In genomic region chr1:229019647-229020281, GRCh38 we compare ENCODE assay signal across 30 cellular contexts.
DNase-seq lines count a peak whose midpoint lies in the region; ATAC-seq, FAIRE-seq and TF ChIP-seq lines count a peak whose summit lies in the region.
"Had no signal": no experiment of that assay in that cellular context is flagged by ENCODE, and none has a peak within 500 bp of the region (broad histone marks: within the 10 kb centered on the region; RNA-seq: fewer than 3 reads in every experiment).

No MANE protein-coding gene starts in this region.

- peaks cover 5% of the 10 kb centered on the region for H3K4me1 Mint-ChIP-seq in chondrocyte (ENCODE audit: low read depth)
- H3K4me1 Mint-ChIP-seq: activated B cell treated with CpG ODN at 0.5 μM for 24 hours; activated naive CD8-positive, alpha-beta T cell treated with anti-CD3 and anti-CD28 coated beads for 36 hours had no signal

- H4K20me1 ChIP-seq in hepatocyte (ENCODE audit: insufficient read depth, poor library complexity, severe bottlenecking), result no peaks in the 10 kb centered on the region

- H2AFZ ChIP-seq in hepatocyte, result no peak overlapping the region

- WGBS in hepatocyte (ENCODE audit: low lambda C conversion rate, missing lambda C conversion rate), result 97% methylated on average over 8 of the region's 8 CpGs
- WGBS in small intestine, 3 donors, result 14 to 66% (median 42%) methylated on average over 8 of the region's 8 CpGs

- DNase-seq in DMS53 (lab: John Stamatoyannopoulos, UW), result peak; percentile 58
- DNase-seq in DMS53 treated with DMSO at 0.1 percent for 48 hours (lab: John Stamatoyannopoulos, UW; ENCODE audit: unreplicated experiment), result no peak
- DNase-seq in RPMI8226, result peak; percentile 65
- peak; percentile 45 for DNase-seq in hepatocyte (ENCODE audit: low spot score)
- DNase-seq in small intestine, result peak; percentile 81
- no peak for DNase-seq in chondrocyte (ENCODE audit: low spot score)
- no peak for DNase-seq in left lung
- DNase-seq: activated B cell treated with CpG ODN at 0.5 μM for 24 hours; activated CD4-positive, alpha-beta T cell treated with anti-CD3 and anti-CD28 coated beads, Interleukin-2, amount 10 ng/mL, durations not matched to agents 7 days and 5 days; activated effector memory CD4-positive, alpha-beta T cell treated with Interleukin-2 at 50 U/mL for 16 hours; activated naive CD8-positive, alpha-beta T cell treated with anti-CD3 and anti-CD28 coated beads for 36 hours; aorta; cortex of kidney; effector memory CD4-positive, alpha-beta T cell; EL; erythroblast; H9; Kasumi-1; NCI-H1048; NCI-H446 treated with DMSO at 0.1 percent for 48 hours; NCI-H82; T-helper 1 cell had no signal

- TF ChIP-seq CTCF in hepatocyte (IDR thresholded peaks at IDR 0.05; ENCODE audit: poor library complexity) (no peak), chondrocyte (IDR thresholded peaks at IDR 0.05) (no peak), left lung (IDR thresholded peaks at IDR 0.05) (no peak)

- H3K79me2 ChIP-seq in hepatocyte, result no peaks in the 10 kb centered on the region

- H3K36me3 Mint-ChIP-seq in chondrocyte (ENCODE audit: low read depth), result no peaks in the 10 kb centered on the region
- H3K36me3 Mint-ChIP-seq: activated naive CD8-positive, alpha-beta T cell treated with anti-CD3 and anti-CD28 coated beads for 36 hours; CD14-positive monocyte; stimulated activated effector memory CD8-positive, alpha-beta T cell treated with anti-CD3 and anti-CD28 coated beads, Interleukin-12 subunit alpha, Interleukin-12 subunit beta, amount 100 ng/mL, for 72 hours had no signal

- H3K9me3 Mint-ChIP-seq in chondrocyte (ENCODE audit: low read depth), result no peaks in the 10 kb centered on the region
- H3K9me3 Mint-ChIP-seq: activated B cell treated with CpG ODN at 0.5 μM for 24 hours; activated CD4-positive, alpha-beta T cell treated with anti-CD3 and anti-CD28 coated beads, Interleukin-2, amount 10 ng/mL, durations not matched to agents 7 days and 5 days; activated naive CD8-positive, alpha-beta T cell treated with anti-CD3 and anti-CD28 coated beads for 36 hours; H9; nephron; stimulated activated effector memory CD8-positive, alpha-beta T cell treated with anti-CD3 and anti-CD28 coated beads, Interleukin-12 subunit alpha, Interleukin-12 subunit beta, amount 100 ng/mL, for 72 hours had no signal

- H3K27ac ChIP-seq in hepatocyte, result no peak overlapping the region
- H3K27ac ChIP-seq in small intestine (ENCODE audit: low read depth in 1 of 2, low read length in 1 of 2), result no peak overlapping the region
- no peak overlapping the region for H3K27ac ChIP-seq in left lung
- H3K27ac ChIP-seq: cardiac muscle cell, RWPE1, SK-N-MC, suprapubic skin had no signal

- intact Hi-C loops in left lung (cut with DNase I), result no loop called here

- no peak overlapping the region for H3K4me3 Mint-ChIP-seq in chondrocyte (ENCODE audit: unreplicated experiment)
- H3K4me3 Mint-ChIP-seq: activated B cell treated with CpG ODN at 0.5 μM for 24 hours; activated CD4-positive, alpha-beta T cell treated with anti-CD3 and anti-CD28 coated beads, Interleukin-2, amount 10 ng/mL, durations not matched to agents 7 days and 5 days; activated naive CD8-positive, alpha-beta T cell treated with anti-CD3 and anti-CD28 coated beads for 36 hours; CD14-positive monocyte; H9; nephron; stimulated activated effector memory CD8-positive, alpha-beta T cell treated with anti-CD3 and anti-CD28 coated beads, Interleukin-12 subunit alpha, Interleukin-12 subunit beta, amount 100 ng/mL, for 72 hours had no signal

- FAIRE-seq in small intestine (lab: Jason Lieb, UNC), result no peak

- H3K27me3 Mint-ChIP-seq in chondrocyte (ENCODE audit: low read depth), result peaks cover 22% of the 10 kb centered on the region

- H3K4me1 ChIP-seq in hepatocyte (ENCODE audit: insufficient read depth), result peaks cover 5% of the 10 kb centered on the region
- no peaks in the 10 kb centered on the region for H3K4me1 ChIP-seq in small intestine (ENCODE audit: control insufficient read depth in 2 of 2, insufficient read depth in 1 of 2, low read depth in 1 of 2, low read length in 1 of 2)
- peaks cover 0 to 26% of the 10 kb centered on the region in 2 donors for H3K4me1 ChIP-seq in left lung

- H3K36me3 ChIP-seq in hepatocyte (replicated peaks; ENCODE audit: insufficient read depth, low read depth), result no peaks in the 10 kb centered on the region
- H3K36me3 ChIP-seq in small intestine (ENCODE audit: control insufficient read depth in 2 of 2, insufficient read depth in 2 of 2, low read length in 2 of 2), result no peaks in the 10 kb centered on the region
- H3K36me3 ChIP-seq in left lung, result no peaks in the 10 kb centered on the region
- H3K36me3 ChIP-seq: cardiac muscle cell, suprapubic skin had no signal

- no peaks in the 10 kb centered on the region for H3K27me3 ChIP-seq in hepatocyte
- no peaks in the 10 kb centered on the region for H3K27me3 ChIP-seq in small intestine (ENCODE audit: control insufficient read depth in 2 of 2, insufficient read depth in 2 of 2, low read length in 2 of 2)
- H3K27me3 ChIP-seq in left lung, result no peaks in the 10 kb centered on the region
- H3K27me3 ChIP-seq: cardiac muscle cell, suprapubic skin had no signal

- ATAC-seq in HG03108 (IDR thresholded peaks at IDR 0.05; ENCODE audit: unreplicated experiment) (no peak), left lung (no peak)
- ATAC-seq: stimulated activated effector memory CD8-positive, alpha-beta T cell treated with anti-CD3 and anti-CD28 coated beads, Interleukin-12 subunit alpha, Interleukin-12 subunit beta, amount 100 ng/mL, for 72 hours had no signal

- H3K4me2 ChIP-seq in hepatocyte, result no peak overlapping the region

- H3K9me2 ChIP-seq in hepatocyte (replicated peaks; ENCODE audit: insufficient read depth), result no peaks in the 10 kb centered on the region

- H3K4me3 ChIP-seq in hepatocyte (no peak overlapping the region), small intestine (ENCODE audit: low read depth in 1 of 2, low read length in 2 of 2) (peak overlapping the region in 1 of 2 donors; percentile 27), left lung (no peak overlapping the region)
- H3K4me3 ChIP-seq: cardiac muscle cell, SK-N-MC, suprapubic skin had no signal

- H3K9me3 ChIP-seq in hepatocyte (ENCODE audit: low read depth), result no peaks in the 10 kb centered on the region
- no peaks in the 10 kb centered on the region for H3K9me3 ChIP-seq in small intestine (ENCODE audit: control insufficient read depth, low read depth)
- H3K9me3 ChIP-seq in left lung, result no peaks in the 10 kb centered on the region
- H3K9me3 ChIP-seq: suprapubic skin had no signal

- H3K27ac Mint-ChIP-seq in chondrocyte (ENCODE audit: unreplicated experiment), result no peak overlapping the region
- H3K27ac Mint-ChIP-seq: activated B cell treated with CpG ODN at 0.5 μM for 24 hours; activated CD4-positive, alpha-beta T cell treated with anti-CD3 and anti-CD28 coated beads, Interleukin-2, amount 10 ng/mL, durations not matched to agents 7 days and 5 days; activated naive CD8-positive, alpha-beta T cell treated with anti-CD3 and anti-CD28 coated beads for 36 hours; H9; nephron; stimulated activated effector memory CD8-positive, alpha-beta T cell treated with anti-CD3 and anti-CD28 coated beads, Interleukin-12 subunit alpha, Interleukin-12 subunit beta, amount 100 ng/mL, for 72 hours had no signal

Comparison
In these comparisons a context has a peak if more than half of its experiments do, and no peak if none do; other contexts are left out.
1. DNase-seq: peak in DMS53 (single experiment), RPMI8226 (single experiment), hepatocyte (single experiment) and small intestine (single experiment); none in DMS53 treated with DMSO at 0.1 percent for 48 hours (single experiment), chondrocyte (single experiment) and left lung (0 of 2).